Comparison of ENCODE assay signal across 9 cellular contexts in genomic region chr2:183543731-183544130, GRCh38.
DNase-seq lines count a peak whose midpoint lies in the region; ATAC-seq and TF ChIP-seq lines count a peak whose summit lies in the region.
"Had no signal": no experiment of that assay in that cellular context is flagged by ENCODE, and none has a peak within 500 bp of the region (broad histone marks: within the 10 kb centered on the region; RNA-seq: fewer than 3 reads in every experiment).

No MANE protein-coding gene starts in this region.

- dilution Hi-C loops in mammary epithelial cell (cut with HindIII; ENCODE audit: low sequenced_read_pairs) = no loop called here

- H2AFZ ChIP-seq in mammary epithelial cell (ENCODE audit: low read depth, low read length) (no peak overlapping the region), Karpas-422 (ENCODE audit: low read length) (no peak overlapping the region)

- TF ChIP-seq CTCF in GM10266 (IDR thresholded peaks at IDR 0.05; ENCODE audit: control insufficient read depth, insufficient read depth, low read depth, missing control alignments) (no peak), GM20000 (IDR thresholded peaks at IDR 0.05; ENCODE audit: extremely low read depth, missing control alignments) (no peak), mammary epithelial cell (conservative IDR thresholded peaks at IDR 0.05 in 1 of 2, IDR thresholded peaks at IDR 0.05 in 1 of 2; ENCODE audit: extremely low read depth in 1 of 2, insufficient read depth in 1 of 2, low read depth in 1 of 2, low read length in 2 of 2) (no peak), tibial artery (IDR thresholded peaks at IDR 0.05) (no peak)

- no peaks in the 10 kb centered on the region for H3K27me3 ChIP-seq in mammary epithelial cell (ENCODE audit: insufficient read depth, low read length)
- H3K27me3 ChIP-seq in tibial artery = no peaks in the 10 kb centered on the region
- no peaks in the 10 kb centered on the region for H3K27me3 ChIP-seq in Karpas-422 (ENCODE audit: low read length)
- H3K27me3 ChIP-seq: BLaER1 treated with 17β-estradiol and CSF1 and Interleukin-3, amounts not matched to agents 10 nM and 100 nM had no signal

- no peaks in the 10 kb centered on the region for H3K79me2 ChIP-seq in mammary epithelial cell (ENCODE audit: insufficient read depth, low read length)
- H3K79me2 ChIP-seq in Karpas-422 (ENCODE audit: low read length) = no peaks in the 10 kb centered on the region

- H3K9me2 ChIP-seq in Karpas-422 (replicated peaks; ENCODE audit: insufficient read depth, low read length) = no peaks in the 10 kb centered on the region

- H3K9ac ChIP-seq in mammary epithelial cell (ENCODE audit: insufficient read depth, low read length) = no peak overlapping the region
- no peak overlapping the region for H3K9ac ChIP-seq in Karpas-422 (ENCODE audit: low read length)
- H3K9ac ChIP-seq: BLaER1 treated with 17β-estradiol and CSF1 and Interleukin-3, amounts not matched to agents 10 nM and 100 nM had no signal

- H3K9me3 ChIP-seq in mammary epithelial cell (replicated peaks; ENCODE audit: insufficient read depth, low read length) (no peaks in the 10 kb centered on the region), tibial artery (peaks cover 0 to 4% (median 0%) of the 10 kb centered on the region in 3 donors), Karpas-422 (ENCODE audit: low read length) (no peaks in the 10 kb centered on the region)
- H3K9me3 ChIP-seq: BLaER1 treated with 17β-estradiol and CSF1 and Interleukin-3, amounts not matched to agents 10 nM and 100 nM had no signal

- no CpG with 5 or more reads among the region's 7 CpGs for WGBS in mammary epithelial cell (ENCODE audit: low coverage, missing lambda C conversion rate)

- H3K27ac ChIP-seq in mammary epithelial cell (ENCODE audit: insufficient read depth, low read depth, low read length) (no peak overlapping the region), tibial artery (no peak overlapping the region), Karpas-422 (ENCODE audit: low read length) (no peak overlapping the region)
- H3K27ac ChIP-seq: BLaER1 treated with 17β-estradiol and CSF1 and Interleukin-3, amounts not matched to agents 10 nM and 100 nM had no signal

- H3K4me1 ChIP-seq in mammary epithelial cell (ENCODE audit: insufficient read depth, low read length) = no peaks in the 10 kb centered on the region
- H3K4me1 ChIP-seq in tibial artery = no peaks in the 10 kb centered on the region
- H3K4me1 ChIP-seq in Karpas-422 (ENCODE audit: low read length) = no peaks in the 10 kb centered on the region
- H3K4me1 ChIP-seq: BLaER1 treated with 17β-estradiol and CSF1 and Interleukin-3, amounts not matched to agents 10 nM and 100 nM had no signal

- no peak overlapping the region for H3K4me2 ChIP-seq in mammary epithelial cell (ENCODE audit: insufficient read depth, low read depth, low read length)
- H3K4me2 ChIP-seq in Karpas-422 (ENCODE audit: low read depth, low read length, poor library complexity, severe bottlenecking) = no peak overlapping the region
- H3K4me2 ChIP-seq: BLaER1 treated with 17β-estradiol and CSF1 and Interleukin-3, amounts not matched to agents 10 nM and 100 nM had no signal

- ATAC-seq in HG03196 (IDR thresholded peaks at IDR 0.05; ENCODE audit: unreplicated experiment) = peak; percentile 67

- in situ Hi-C loops in mammary epithelial cell (cut with MboI; ENCODE audit: low sequenced_read_pairs in 2 of 2) = no loop called here

- intact Hi-C loops in mammary epithelial cell (cut with micrococcal nuclease) (no loop called here), tibial artery (cut with DNase I; ENCODE audit: low total_unique reads) (no loop called here)

- BruUV-seq in mammary epithelial cell (replicated peaks; lab: Mats Ljungman, UMichigan) = no TSS peak

- H3K36me3 ChIP-seq in mammary epithelial cell (ENCODE audit: insufficient read depth, low read length) (no peaks in the 10 kb centered on the region), tibial artery (no peaks in the 10 kb centered on the region), Karpas-422 (ENCODE audit: insufficient read depth, low read length) (no peaks in the 10 kb centered on the region)
- H3K36me3 ChIP-seq: BLaER1 treated with 17β-estradiol and CSF1 and Interleukin-3, amounts not matched to agents 10 nM and 100 nM had no signal

- DNase-seq in GM10266 (ENCODE audit: extremely low spot score) = peak; percentile 19
- DNase-seq in GM20000 (ENCODE audit: low spot score) = peak; percentile 38
- DNase-seq in mammary epithelial cell = peak; percentile 1
- DNase-seq in NCI-H2196 treated with DMSO at 0.1 percent for 48 hours (lab: John Stamatoyannopoulos, UW; ENCODE audit: unreplicated experiment) = no peak
- DNase-seq in mucosa of gallbladder (ENCODE audit: low spot score) = no peak
- DNase-seq in tibial artery = no peak
- no peak for DNase-seq in Karpas-422

- CTCF ChIA-PET in mammary epithelial cell (lab: Charles Lee; ENCODE audit: low non-redundant PET) = no interaction called here

- H4K20me1 ChIP-seq in mammary epithelial cell (ENCODE audit: insufficient read depth, low read length) (no peaks in the 10 kb centered on the region), Karpas-422 (ENCODE audit: insufficient read depth, low read depth, low read length) (no peaks in the 10 kb centered on the region)
- H4K20me1 ChIP-seq: BLaER1 treated with 17β-estradiol and CSF1 and Interleukin-3, amounts not matched to agents 10 nM and 100 nM had no signal

- H3K4me3 ChIP-seq in mammary epithelial cell (replicated peaks in 1 of 3; ENCODE audit: insufficient read depth in 1 of 3, low read depth in 2 of 3, low read length in 3 of 3) (no peak overlapping the region), tibial artery (no peak overlapping the region), Karpas-422 (ENCODE audit: low read length) (no peak overlapping the region)
- H3K4me3 ChIP-seq: BLaER1 treated with 17β-estradiol and CSF1 and Interleukin-3, amounts not matched to agents 10 nM and 100 nM had no signal

Comparison
In these comparisons a context has a peak if more than half of its experiments do, and no peak if none do; other contexts are left out.
1. DNase-seq: peak in GM10266 (single experiment), GM20000 (single experiment) and mammary epithelial cell (single experiment); none in NCI-H2196 treated with DMSO at 0.1 percent for 48 hours (single experiment), mucosa of gallbladder (single experiment), tibial artery (0 of 2) and Karpas-422 (single experiment).